8 cellular contexts compared by ENCODE assay signal in the genomic region with DNA sequence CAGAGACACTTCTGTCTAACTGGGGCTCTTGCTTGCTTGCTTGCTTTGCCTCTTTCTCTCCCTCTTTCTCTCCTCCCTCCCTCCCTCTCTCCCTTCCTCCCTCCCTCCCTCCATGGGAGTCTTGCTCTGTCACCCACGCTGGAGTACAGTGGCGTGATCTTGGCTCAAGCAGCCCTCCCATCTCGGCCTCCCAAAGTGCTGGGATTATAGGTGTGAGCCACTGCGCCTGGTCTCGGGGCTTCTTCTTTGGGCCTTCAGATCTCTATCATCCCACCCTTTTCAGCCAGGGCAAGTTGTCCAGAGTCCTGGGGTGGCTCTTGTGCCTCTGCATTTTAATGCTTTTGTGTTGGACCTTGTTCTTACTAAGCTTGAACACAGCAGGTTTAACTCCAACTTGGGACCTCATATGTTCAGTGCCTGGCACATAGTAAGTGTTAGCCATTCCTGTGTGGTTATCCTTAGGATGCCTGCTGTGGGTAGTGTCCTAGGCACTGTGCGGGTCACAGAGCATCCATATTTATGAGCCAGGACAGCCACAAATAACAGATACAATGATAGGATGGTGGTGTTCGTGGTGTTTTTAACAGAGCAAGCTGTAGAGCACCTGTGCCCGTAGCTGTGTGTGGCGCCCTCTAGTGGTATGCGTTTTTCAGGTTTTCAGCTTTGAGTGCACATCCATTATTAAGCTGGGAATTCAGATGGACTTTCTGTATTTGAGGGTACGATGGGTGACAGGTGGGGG.
DNase-seq lines count a peak whose midpoint lies in the region; ATAC-seq and TF ChIP-seq lines count a peak whose summit lies in the region.

No MANE protein-coding gene starts in this region.

- H3F3A ChIP-seq in smooth muscle cell (ENCODE audit: low read depth): no peaks in the 10 kb centered on the region

- H3K36me3 ChIP-seq in DND-41 (ENCODE audit: insufficient read depth, low read length): peaks cover 35% of the 10 kb centered on the region
- no peaks in the 10 kb centered on the region for H3K36me3 ChIP-seq in hepatocyte (replicated peaks; ENCODE audit: insufficient read depth, low read depth)
- H3K36me3 ChIP-seq in smooth muscle cell (ENCODE audit: low read depth): no peaks in the 10 kb centered on the region

- no peaks in the 10 kb centered on the region for H3K9me2 ChIP-seq in hepatocyte (replicated peaks; ENCODE audit: insufficient read depth)

- WGBS in hepatocyte (ENCODE audit: low lambda C conversion rate, missing lambda C conversion rate): 48% methylated on average over 11 of the region's 11 CpGs
- 49% methylated on average over 10 of the region's 11 CpGs for WGBS in smooth muscle cell (ENCODE audit: low lambda C conversion rate)

- H3K9me3 ChIP-seq in DND-41 (ENCODE audit: insufficient read depth, low read length, severe bottlenecking): no peaks in the 10 kb centered on the region
- H3K9me3 ChIP-seq in T-helper 17 cell (ENCODE audit: control insufficient read depth, low read length, poor library complexity, severe bottlenecking): no peaks in the 10 kb centered on the region
- H3K9me3 ChIP-seq in hepatocyte (ENCODE audit: low read depth): no peaks in the 10 kb centered on the region
- no peaks in the 10 kb centered on the region for H3K9me3 ChIP-seq in smooth muscle cell (replicated peaks; ENCODE audit: low read depth)

- H3K27me3 ChIP-seq in DND-41 (ENCODE audit: insufficient read depth, low read length, poor library complexity) (no peaks in the 10 kb centered on the region), hepatocyte (no peaks in the 10 kb centered on the region), smooth muscle cell (ENCODE audit: low read depth) (no peaks in the 10 kb centered on the region)

- H3K27me3 Mint-ChIP-seq in T-helper 17 cell: no peaks in the 10 kb centered on the region

- peaks cover 11% of the 10 kb centered on the region for H3K4me1 Mint-ChIP-seq in T-helper 17 cell

- H3K36me3 Mint-ChIP-seq in T-helper 17 cell (ENCODE audit: low read depth): peaks cover 5% of the 10 kb centered on the region

- no peaks in the 10 kb centered on the region for H3K79me2 ChIP-seq in DND-41 (ENCODE audit: insufficient read depth, low read length)
- H3K79me2 ChIP-seq in hepatocyte: peaks cover 10% of the 10 kb centered on the region
- H3K79me2 ChIP-seq in smooth muscle cell (ENCODE audit: low read depth): no peaks in the 10 kb centered on the region

- H3K4me3 Mint-ChIP-seq in T-helper 17 cell: no peak overlapping the region

- no peak overlapping the region for H3K4me2 ChIP-seq in DND-41 (ENCODE audit: insufficient read depth, low read length)
- H3K4me2 ChIP-seq in hepatocyte: no peak overlapping the region
- no peak overlapping the region for H3K4me2 ChIP-seq in smooth muscle cell

- H3K4me3 ChIP-seq in DND-41 (ENCODE audit: low read depth in 1 of 2, low read length in 2 of 2) (no peak overlapping the region), hepatocyte (no peak overlapping the region), smooth muscle cell (no peak overlapping the region)

- H2AFZ ChIP-seq in DND-41 (ENCODE audit: low read depth, low read length): no peak overlapping the region
- no peak overlapping the region for H2AFZ ChIP-seq in hepatocyte
- no peak overlapping the region for H2AFZ ChIP-seq in smooth muscle cell (ENCODE audit: low read depth)

- TF ChIP-seq CTCF in DND-41 (IDR thresholded peaks at IDR 0.05; ENCODE audit: borderline replicate concordance, extremely low read depth, low read length, poor library complexity, severe bottlenecking) (peak; percentile 93), hepatocyte (IDR thresholded peaks at IDR 0.05; ENCODE audit: poor library complexity) (peak; percentile 84), smooth muscle cell (IDR thresholded peaks at IDR 0.05; ENCODE audit: borderline replicate concordance, insufficient read depth, poor library complexity, severe bottlenecking) (peak; percentile 89)

- ATAC-seq in DND-41 (ENCODE audit: insufficient read depth, low read depth) (peak; percentile 84), T-helper 17 cell (peak; percentile 74), HG02840 (IDR thresholded peaks at IDR 0.05; ENCODE audit: low FRiP score, unreplicated experiment) (no peak)

- DNase-seq in DND-41: peak; percentile 70
- peak; percentile 47 for DNase-seq in LHCN-M2 (ENCODE audit: low read depth)
- DNase-seq in T-helper 17 cell: peak; percentile 32 to 59 (median 37)
- DNase-seq in amygdala (lab: John Stamatoyannopoulos, UW): peak in 38 of 56 donors; percentile 13 to 83 (median 42)
- peak; percentile 84 for DNase-seq in hepatocyte (ENCODE audit: low spot score)
- DNase-seq in smooth muscle cell (lab: John Stamatoyannopoulos, UW; ENCODE audit: unreplicated experiment): peak; percentile 8
- DNase-seq in NCI-H2171 treated with DMSO at 0.1 percent for 48 hours (lab: John Stamatoyannopoulos, UW): no peak

- H3K4me1 ChIP-seq in DND-41 (ENCODE audit: insufficient read depth, low read length): 0 out of 2 replicates have a peak, but pooled peaks cover 3% of the 10 kb centered on the region
- no peaks in the 10 kb centered on the region for H3K4me1 ChIP-seq in hepatocyte (ENCODE audit: insufficient read depth)
- H3K4me1 ChIP-seq in smooth muscle cell (ENCODE audit: low read depth): no peaks in the 10 kb centered on the region

- H3K27ac ChIP-seq in DND-41 (ENCODE audit: low read length) (no peak overlapping the region), hepatocyte (peak overlapping the region; percentile 22), smooth muscle cell (ENCODE audit: low read depth) (no peak overlapping the region)

- no peak overlapping the region for H3K9ac ChIP-seq in DND-41 (ENCODE audit: low read depth, low read length)
- no peak overlapping the region for H3K9ac ChIP-seq in smooth muscle cell (ENCODE audit: low read depth)

- H4K20me1 ChIP-seq in DND-41 (ENCODE audit: insufficient read depth, low read length) (no peaks in the 10 kb centered on the region; the same call in 1 of the 2 replicates), hepatocyte (ENCODE audit: insufficient read depth, poor library complexity, severe bottlenecking) (peaks cover 3% of the 10 kb centered on the region), smooth muscle cell (ENCODE audit: low read depth) (peaks cover 4% of the 10 kb centered on the region)

- H3K27ac Mint-ChIP-seq in T-helper 17 cell: peak overlapping the region; percentile 45
